ENCODE assay signal across 14 cellular contexts in the genomic region with DNA sequence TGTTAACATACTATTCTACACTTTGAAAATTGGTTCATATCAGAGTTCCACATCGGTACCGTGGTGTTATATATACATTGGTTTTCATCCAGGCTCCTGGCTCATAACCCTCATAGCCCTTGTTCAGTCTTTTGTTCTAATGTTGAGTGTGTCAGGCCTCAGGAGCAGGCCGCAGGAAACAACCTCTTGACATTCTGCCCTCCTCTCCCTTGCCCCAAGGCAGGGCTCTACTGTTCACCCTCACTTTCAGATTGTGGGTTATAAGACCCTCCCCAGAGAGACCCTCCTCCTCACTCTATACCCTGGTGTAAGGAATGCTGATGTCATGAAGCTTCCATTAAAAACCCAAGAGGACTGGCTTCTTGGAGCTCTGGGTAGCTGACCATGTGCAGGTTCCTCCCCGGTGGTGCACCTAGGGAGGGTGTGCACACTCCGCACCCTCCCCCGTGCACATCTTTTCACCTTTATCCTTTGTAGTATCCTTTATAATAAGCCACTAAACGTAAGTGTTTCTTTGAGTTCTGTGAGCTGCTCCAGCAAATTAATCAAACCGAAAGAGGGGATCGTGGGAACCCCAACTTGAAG. TPM values are rescaled to one million over a fixed set of nuclear protein-coding genes. Genes with fewer than 3 reads are reported as not detected.
A peak's percentile ranks its signal among the peaks of the same experiment; 100 is the strongest.
DNase-seq lines count a peak whose midpoint lies in the region; TF ChIP-seq lines count a peak whose summit lies in the region.
"Had no signal": no experiment of that assay in that cellular context is flagged by ENCODE, and none has a peak within 500 bp of the region (broad histone marks: within the 10 kb centered on the region; RNA-seq: fewer than 3 reads in every experiment).

No MANE protein-coding gene starts in this region.

- intact Hi-C loops in activated CD4-positive, alpha-beta memory T cell treated with anti-CD3 and anti-CD28 coated beads for 36 hours (cut with micrococcal nuclease) = loop anchor here (10.0 kb wide), 1 partner anchor 231 kb away; no protein-coding TSS in a partner anchor

- H3K4me3 Mint-ChIP-seq in activated CD4-positive, alpha-beta memory T cell treated with anti-CD3 and anti-CD28 coated beads, Interleukin-2, amount 10 ng/mL, durations not matched to agents 7 days and 5 days = peak overlapping the region; percentile 43
- H3K4me3 Mint-ChIP-seq in activated CD4-positive, alpha-beta memory T cell treated with anti-CD3 and anti-CD28 coated beads for 36 hours = no peak overlapping the region
- H3K4me3 Mint-ChIP-seq in osteocyte (ENCODE audit: unreplicated experiment) = peak overlapping the region; percentile 51

- CTCF ChIA-PET in activated CD4-positive, alpha-beta memory T cell treated with anti-CD3 and anti-CD28 coated beads, Interleukin-2, amount 10 ng/mL, durations not matched to agents 7 days and 5 days (lab: Charles Lee) = interaction anchor here (1.0 to 5.5 kb wide), 7 partner anchors 12 to 52 kb away, joined by 3 to 69 read pairs (median 5); a partner anchor contains a TSS
- CTCF ChIA-PET in activated CD4-positive, alpha-beta memory T cell treated with anti-CD3 and anti-CD28 coated beads for 36 hours (lab: Charles Lee) = interaction anchor here (0.7 to 10.2 kb wide), 6 partner anchors 11 to 91 kb away, joined by 3 to 150 read pairs (median 4); no protein-coding TSS in a partner anchor
- CTCF ChIA-PET in HEK293T (lab: Yijun Ruan, JAX) = interaction anchor here (1.5 kb wide), 2 partner anchors 10 to 54 kb away, joined by 3 to 6 read pairs; no protein-coding TSS in a partner anchor

- no peaks in the 10 kb centered on the region for H3K27me3 Mint-ChIP-seq in activated CD4-positive, alpha-beta memory T cell treated with anti-CD3 and anti-CD28 coated beads, Interleukin-2, amount 10 ng/mL, durations not matched to agents 7 days and 5 days
- no peaks in the 10 kb centered on the region for H3K27me3 Mint-ChIP-seq in activated CD4-positive, alpha-beta memory T cell treated with anti-CD3 and anti-CD28 coated beads for 36 hours
- no peaks in the 10 kb centered on the region for H3K27me3 Mint-ChIP-seq in osteocyte (ENCODE audit: unreplicated experiment)

- peaks cover 58% of the 10 kb centered on the region for H3K4me1 Mint-ChIP-seq in activated CD4-positive, alpha-beta memory T cell treated with anti-CD3 and anti-CD28 coated beads, Interleukin-2, amount 10 ng/mL, durations not matched to agents 7 days and 5 days
- peaks cover 38% of the 10 kb centered on the region for H3K4me1 Mint-ChIP-seq in activated CD4-positive, alpha-beta memory T cell treated with anti-CD3 and anti-CD28 coated beads for 36 hours (ENCODE audit: low read depth)
- peaks cover 13% of the 10 kb centered on the region for H3K4me1 Mint-ChIP-seq in osteocyte (ENCODE audit: unreplicated experiment)

- peak overlapping the region; percentile 56 for H3K27ac Mint-ChIP-seq in activated CD4-positive, alpha-beta memory T cell treated with anti-CD3 and anti-CD28 coated beads, Interleukin-2, amount 10 ng/mL, durations not matched to agents 7 days and 5 days
- H3K27ac Mint-ChIP-seq in activated CD4-positive, alpha-beta memory T cell treated with anti-CD3 and anti-CD28 coated beads for 36 hours = no peak overlapping the region
- no peak overlapping the region for H3K27ac Mint-ChIP-seq in osteocyte (ENCODE audit: unreplicated experiment)

- peaks cover 4% of the 10 kb centered on the region for H3K36me3 Mint-ChIP-seq in activated CD4-positive, alpha-beta memory T cell treated with anti-CD3 and anti-CD28 coated beads, Interleukin-2, amount 10 ng/mL, durations not matched to agents 7 days and 5 days (ENCODE audit: low read depth)
- H3K36me3 Mint-ChIP-seq in activated CD4-positive, alpha-beta memory T cell treated with anti-CD3 and anti-CD28 coated beads for 36 hours = peaks cover 3% of the 10 kb centered on the region
- no peaks in the 10 kb centered on the region for H3K36me3 Mint-ChIP-seq in osteocyte (ENCODE audit: unreplicated experiment)

- TF ChIP-seq CTCF in osteocyte (IDR thresholded peaks at IDR 0.05) = no peak

- no peaks in the 10 kb centered on the region for H3K9me3 Mint-ChIP-seq in activated CD4-positive, alpha-beta memory T cell treated with anti-CD3 and anti-CD28 coated beads, Interleukin-2, amount 10 ng/mL, durations not matched to agents 7 days and 5 days
- H3K9me3 Mint-ChIP-seq in activated CD4-positive, alpha-beta memory T cell treated with anti-CD3 and anti-CD28 coated beads for 36 hours = no peaks in the 10 kb centered on the region
- H3K9me3 Mint-ChIP-seq in osteocyte (ENCODE audit: unreplicated experiment) = no peaks in the 10 kb centered on the region
- H3K9me3 Mint-ChIP-seq: activated CD4-positive, alpha-beta T cell treated with anti-CD3 and anti-CD28 coated beads, Interleukin-2, amount 10 ng/mL, durations not matched to agents 7 days and 5 days had no signal

- POLR2A ChIA-PET in activated CD4-positive, alpha-beta memory T cell treated with anti-CD3 and anti-CD28 coated beads, Interleukin-2, amount 10 ng/mL, durations not matched to agents 7 days and 5 days (lab: Charles Lee) = interaction anchor here (1.7 to 6.3 kb wide), 4 partner anchors 27 to 196 kb away, joined by 5 to 53 read pairs (median 18); a partner anchor contains a TSS
- POLR2A ChIA-PET in activated CD4-positive, alpha-beta memory T cell treated with anti-CD3 and anti-CD28 coated beads for 36 hours (lab: Charles Lee) = interaction anchor here (0.6 to 2.8 kb wide), 3 partner anchors 28 to 49 kb away, joined by 3 to 9 read pairs (median 4); a partner anchor contains a TSS
- POLR2A ChIA-PET in HEK293T (lab: Yijun Ruan, JAX) = interaction anchor here (1.2 kb wide), 1 partner anchor 27 kb away, joined by 4 read pairs; a partner anchor contains a TSS

- no peak for DNase-seq in activated CD4-positive, alpha-beta memory T cell treated with anti-CD3 and anti-CD28 coated beads, Interleukin-2, amount 10 ng/mL, durations not matched to agents 7 days and 5 days
- DNase-seq in activated CD4-positive, alpha-beta memory T cell treated with anti-CD3 and anti-CD28 coated beads for 36 hours = no peak
- DNase-seq in HEK293T (ENCODE audit: extremely low spot score) (peak; percentile 2), cerebellum (ENCODE audit: low spot score) (peak; percentile 1), osteocyte (ENCODE audit: extremely low spot score, unreplicated experiment) (no peak), NCI-H526 (lab: John Stamatoyannopoulos, UW) (no peak), anterior cingulate cortex (lab: John Stamatoyannopoulos, UW) (no peak)
- DNase-seq in stimulated activated CD4-positive, alpha-beta T cell treated with anti-CD3 and anti-CD28 coated beads, Interleukin-4, amount 100 ng/mL, for 1 hour = no peak
- DNase-seq: activated CD4-positive, alpha-beta T cell treated with anti-CD3 and anti-CD28 coated beads, Interleukin-2, amount 10 ng/mL, durations not matched to agents 7 days and 5 days; activated effector memory CD4-positive, alpha-beta T cell treated with Interleukin-2 at 50 U/mL for 16 hours; NCI-H1048; NCI-H2171; NK-92 treated with Interleukin-12 subunit alpha and Interleukin-12 subunit beta, amount 100 ng/mL, for 24 hours; ovary had no signal

TF ChIP-seq in HEK293T, 16 proteins besides CTCF, POLR2A, EP300 and RAD21:
- TF ChIP-seq LEF1 (IDR thresholded peaks at IDR 0.05; ENCODE audit: borderline replicate concordance) (no peak), FOXK2 (IDR thresholded peaks at IDR 0.05) (no peak), ZNF384 (IDR thresholded peaks at IDR 0.05) (no peak), SP1 (IDR thresholded peaks at IDR 0.05) (no peak)

RNA-seq across cellular contexts. Expression of a gene that starts 12.1 kb away (rescaled TPM):
- total RNA-seq in activated CD4-positive, alpha-beta memory T cell treated with anti-CD3 and anti-CD28 coated beads, Interleukin-2, amount 10 ng/mL, durations not matched to agents 7 days and 5 days = 10 to 100 TPM; 15.4 to 19.0 TPM
- 10 to 100 TPM; 14.9 to 19.4 TPM for total RNA-seq in activated CD4-positive, alpha-beta memory T cell treated with anti-CD3 and anti-CD28 coated beads for 36 hours
- total RNA-seq in cerebellum (3.4 TPM), osteocyte (28.5 and 28.6 TPM in 2 replicates)

RNA-seq across cellular contexts. Expression of a gene that starts 26.3 kb away (rescaled TPM):
- total RNA-seq in activated CD4-positive, alpha-beta memory T cell treated with anti-CD3 and anti-CD28 coated beads, Interleukin-2, amount 10 ng/mL, durations not matched to agents 7 days and 5 days = 100 to 1,000 TPM; 157 to 163 TPM
- 10 to 100 TPM; 85.9 to 89.4 TPM for total RNA-seq in activated CD4-positive, alpha-beta memory T cell treated with anti-CD3 and anti-CD28 coated beads for 36 hours
- 31.1 TPM for total RNA-seq in cerebellum
- 54.3 and 56.2 TPM in 2 replicates for total RNA-seq in osteocyte

RNA-seq across cellular contexts. Expression of a gene that starts 37.9 kb away (rescaled TPM):
- 10 to 100 TPM; 74.0 to 74.1 TPM for total RNA-seq in activated CD4-positive, alpha-beta memory T cell treated with anti-CD3 and anti-CD28 coated beads, Interleukin-2, amount 10 ng/mL, durations not matched to agents 7 days and 5 days
- 10 to 100 TPM; 62.0 to 67.4 TPM for total RNA-seq in activated CD4-positive, alpha-beta memory T cell treated with anti-CD3 and anti-CD28 coated beads for 36 hours
- total RNA-seq in cerebellum = 4.3 TPM
- 53.2 and 64.0 TPM in 2 replicates for total RNA-seq in osteocyte

RNA-seq across cellular contexts. Expression of a gene that starts 49.1 kb away (rescaled TPM):
- total RNA-seq in activated CD4-positive, alpha-beta memory T cell treated with anti-CD3 and anti-CD28 coated beads, Interleukin-2, amount 10 ng/mL, durations not matched to agents 7 days and 5 days = 100 to 1,000 TPM; 333 to 338 TPM
- 100 to 1,000 TPM; 273 to 279 TPM for total RNA-seq in activated CD4-positive, alpha-beta memory T cell treated with anti-CD3 and anti-CD28 coated beads for 36 hours
- 32.6 TPM for total RNA-seq in cerebellum
- 41.5 and 45.0 TPM in 2 replicates for total RNA-seq in osteocyte

RNA-seq across cellular contexts. Expression of a gene that starts 58.0 kb away (rescaled TPM):
- under 1 TPM; 0.65 to 0.71 TPM for total RNA-seq in activated CD4-positive, alpha-beta memory T cell treated with anti-CD3 and anti-CD28 coated beads, Interleukin-2, amount 10 ng/mL, durations not matched to agents 7 days and 5 days
- total RNA-seq in activated CD4-positive, alpha-beta memory T cell treated with anti-CD3 and anti-CD28 coated beads for 36 hours = under 1 TPM; 0.39 to 0.45 TPM
- total RNA-seq in cerebellum (0.27 TPM), osteocyte (7.2 and 7.8 TPM in 2 replicates)

Comparison
In these comparisons a context has a peak if more than half of its experiments do, and no peak if none do; other contexts are left out.
1. DNase-seq: peak in HEK293T (single experiment) and cerebellum (single experiment); none in activated CD4-positive, alpha-beta memory T cell treated with anti-CD3 and anti-CD28 coated beads, Interleukin-2, amount 10 ng/mL, durations not matched to agents 7 days and 5 days (single experiment), activated CD4-positive, alpha-beta memory T cell treated with anti-CD3 and anti-CD28 coated beads for 36 hours (single experiment), osteocyte (single experiment), NCI-H526 (0 of 2), anterior cingulate cortex (0 of 58) and stimulated activated CD4-positive, alpha-beta T cell treated with anti-CD3 and anti-CD28 coated beads, Interleukin-4, amount 100 ng/mL, for 1 hour (single experiment).
2. RNA of a gene that starts 37.9 kb away (total RNA-seq): 74.0 to 74.1 TPM in activated CD4-positive, alpha-beta memory T cell treated with anti-CD3 and anti-CD28 coated beads, Interleukin-2, amount 10 ng/mL, durations not matched to agents 7 days and 5 days, 62.0 to 67.4 TPM in activated CD4-positive, alpha-beta memory T cell treated with anti-CD3 and anti-CD28 coated beads for 36 hours and 53.2 to 64.0 TPM in osteocyte; 4.3 TPM in cerebellum (single experiment); every median in the first group is over 10 times any median in the second.